Comparison of ENCODE assay signal across 1 cellular context in genomic region chr6:109978174-109979032, GRCh38.
TF ChIP-seq lines count a peak whose summit lies in the region.

A gene with protein sequence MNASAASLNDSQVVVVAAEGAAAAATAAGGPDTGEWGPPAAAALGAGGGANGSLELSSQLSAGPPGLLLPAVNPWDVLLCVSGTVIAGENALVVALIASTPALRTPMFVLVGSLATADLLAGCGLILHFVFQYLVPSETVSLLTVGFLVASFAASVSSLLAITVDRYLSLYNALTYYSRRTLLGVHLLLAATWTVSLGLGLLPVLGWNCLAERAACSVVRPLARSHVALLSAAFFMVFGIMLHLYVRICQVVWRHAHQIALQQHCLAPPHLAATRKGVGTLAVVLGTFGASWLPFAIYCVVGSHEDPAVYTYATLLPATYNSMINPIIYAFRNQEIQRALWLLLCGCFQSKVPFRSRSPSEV (plus strand): TSS chr6:109978311. CDS start chr6:109979113, 802 bp downstream.

TF ChIP-seq in HepG2, 621 proteins besides CTCF, POLR2A, EP300 and RAD21 (continued from another document):
- TF ChIP-seq, protein P1, sequence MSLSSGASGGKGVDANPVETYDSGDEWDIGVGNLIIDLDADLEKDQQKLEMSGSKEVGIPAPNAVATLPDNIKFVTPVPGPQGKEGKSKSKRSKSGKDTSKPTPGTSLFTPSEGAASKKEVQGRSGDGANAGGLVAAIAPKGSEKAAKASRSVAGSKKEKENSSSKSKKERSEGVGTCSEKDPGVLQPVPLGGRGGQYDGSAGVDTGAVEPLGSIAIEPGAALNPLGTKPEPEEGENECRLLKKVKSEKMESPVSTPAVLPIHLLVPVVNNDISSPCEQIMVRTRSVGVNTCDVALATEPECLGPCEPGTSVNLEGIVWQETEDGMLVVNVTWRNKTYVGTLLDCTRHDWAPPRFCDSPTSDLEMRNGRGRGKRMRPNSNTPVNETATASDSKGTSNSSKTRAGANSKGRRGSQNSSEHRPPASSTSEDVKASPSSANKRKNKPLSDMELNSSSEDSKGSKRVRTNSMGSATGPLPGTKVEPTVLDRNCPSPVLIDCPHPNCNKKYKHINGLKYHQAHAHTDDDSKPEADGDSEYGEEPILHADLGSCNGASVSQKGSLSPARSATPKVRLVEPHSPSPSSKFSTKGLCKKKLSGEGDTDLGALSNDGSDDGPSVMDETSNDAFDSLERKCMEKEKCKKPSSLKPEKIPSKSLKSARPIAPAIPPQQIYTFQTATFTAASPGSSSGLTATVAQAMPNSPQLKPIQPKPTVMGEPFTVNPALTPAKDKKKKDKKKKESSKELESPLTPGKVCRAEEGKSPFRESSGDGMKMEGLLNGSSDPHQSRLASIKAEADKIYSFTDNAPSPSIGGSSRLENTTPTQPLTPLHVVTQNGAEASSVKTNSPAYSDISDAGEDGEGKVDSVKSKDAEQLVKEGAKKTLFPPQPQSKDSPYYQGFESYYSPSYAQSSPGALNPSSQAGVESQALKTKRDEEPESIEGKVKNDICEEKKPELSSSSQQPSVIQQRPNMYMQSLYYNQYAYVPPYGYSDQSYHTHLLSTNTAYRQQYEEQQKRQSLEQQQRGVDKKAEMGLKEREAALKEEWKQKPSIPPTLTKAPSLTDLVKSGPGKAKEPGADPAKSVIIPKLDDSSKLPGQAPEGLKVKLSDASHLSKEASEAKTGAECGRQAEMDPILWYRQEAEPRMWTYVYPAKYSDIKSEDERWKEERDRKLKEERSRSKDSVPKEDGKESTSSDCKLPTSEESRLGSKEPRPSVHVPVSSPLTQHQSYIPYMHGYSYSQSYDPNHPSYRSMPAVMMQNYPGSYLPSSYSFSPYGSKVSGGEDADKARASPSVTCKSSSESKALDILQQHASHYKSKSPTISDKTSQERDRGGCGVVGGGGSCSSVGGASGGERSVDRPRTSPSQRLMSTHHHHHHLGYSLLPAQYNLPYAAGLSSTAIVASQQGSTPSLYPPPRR (CRISPR knock-in tag; IDR thresholded peaks at IDR 0.05; ENCODE audit: borderline replicate concordance) = no peak
TF ChIP-seq in HepG2: peak in this region for 217.
